In genomic region chr17:41771389-41772206, GRCh38 we compare ENCODE assay signal across 7 cellular contexts. TPM values are rescaled to one million over a fixed set of nuclear protein-coding genes. Genes with fewer than 3 reads are reported as not detected.
DNase-seq lines count a peak whose midpoint lies in the region; ATAC-seq and TF ChIP-seq lines count a peak whose summit lies in the region.
"Had no signal": no experiment of that assay in that cellular context is flagged by ENCODE, and none has a peak within 500 bp of the region (broad histone marks: within the 10 kb centered on the region; RNA-seq: fewer than 3 reads in every experiment).

No MANE protein-coding gene starts in this region.

- no peaks in the 10 kb centered on the region for H3K9me3 Mint-ChIP-seq in naive B cell
- no peaks in the 10 kb centered on the region for H3K9me3 Mint-ChIP-seq in effector memory CD8-positive, alpha-beta T cell

- H3K36me3 Mint-ChIP-seq in naive B cell = peaks cover 3 to 22% of the 10 kb centered on the region in 2 donors
- no peaks in the 10 kb centered on the region for H3K36me3 Mint-ChIP-seq in effector memory CD8-positive, alpha-beta T cell (ENCODE audit: insufficient read depth)

- peak overlapping the region in 4 of 6 donors; percentile 39 to 85 (median 80) for H3K27ac Mint-ChIP-seq in naive B cell
- H3K27ac Mint-ChIP-seq in effector memory CD8-positive, alpha-beta T cell = no peak overlapping the region

- no peaks in the 10 kb centered on the region for H3K27me3 Mint-ChIP-seq in naive B cell
- peaks cover 8 to 51% of the 10 kb centered on the region in 2 donors for H3K27me3 Mint-ChIP-seq in effector memory CD8-positive, alpha-beta T cell

- peak; percentile 53 for TF ChIP-seq POLR2A in Raji (IDR thresholded peaks at IDR 0.05; ENCODE audit: insufficient read depth, low read depth, low read length)

- peak in 1 of 2 donors; percentile 27 for ATAC-seq in naive B cell (ENCODE audit: low read depth in 2 of 2)
- no peak for ATAC-seq in effector memory CD8-positive, alpha-beta T cell (replicated peaks)

- H3K4me1 Mint-ChIP-seq in naive B cell = peaks cover 6 to 36% (median 20%) of the 10 kb centered on the region in 3 donors
- no peaks in the 10 kb centered on the region for H3K4me1 Mint-ChIP-seq in effector memory CD8-positive, alpha-beta T cell (ENCODE audit: low read depth in 2 of 2)

- no peak for DNase-seq in naive B cell
- no peak for DNase-seq in COLO829 (ENCODE audit: low spot score)
- DNase-seq in effector memory CD8-positive, alpha-beta T cell = no peak
- DNase-seq: effector CD8-positive, alpha-beta T cell; NCI-H2081; stimulated activated CD4-positive, alpha-beta T cell treated with anti-CD3 and anti-CD28 coated beads, Interleukin-2, amount 100 ng/mL, for 24 hours had no signal

- H3K4me3 Mint-ChIP-seq in naive B cell = peak overlapping the region in 2 of 8 donors; percentile 2 to 43
- H3K4me3 Mint-ChIP-seq in effector memory CD8-positive, alpha-beta T cell = no peak overlapping the region

RNA-seq across cellular contexts. Expression of gene JUP, which starts 14.9 kb away (rescaled TPM):
- 100 to 1,000 TPM in 2 of 6 donors, 10 to 100 TPM in 4; 32.9 to 123 (median 51.0) TPM for polyA plus RNA-seq in naive B cell (ENCODE audit: low read depth in 6 of 6)

RNA-seq across cellular contexts. Expression of gene HAP1, which starts 37.2 kb away (rescaled TPM):
- not detected for polyA plus RNA-seq in naive B cell (ENCODE audit: low read depth in 6 of 6)

RNA-seq across cellular contexts. Expression of gene P3H4, which starts 40.2 kb away (rescaled TPM):
- 1 to 10 TPM in 2 of 6 donors, under 1 TPM in 4; 0.39 to 2.9 (median 0.87) TPM for polyA plus RNA-seq in naive B cell (ENCODE audit: low read depth in 6 of 6)

RNA-seq across cellular contexts. Expression of gene FKBP10, which starts 41.2 kb away (rescaled TPM):
- polyA plus RNA-seq in naive B cell (ENCODE audit: low read depth in 6 of 6) = not detected

RNA-seq across cellular contexts. Expression of gene GAST, which starts 59.5 kb away (rescaled TPM):
- not detected for polyA plus RNA-seq in naive B cell (ENCODE audit: low read depth in 6 of 6)

Comparison
In these comparisons a context has a peak if more than half of its experiments do, and no peak if none do; other contexts are left out.
1. H3K27ac Mint-ChIP-seq: peak in naive B cell (4 of 6); none in effector memory CD8-positive, alpha-beta T cell (0 of 2).